25 cellular contexts compared by ENCODE assay signal in genomic region chrX:77731821-77732419, GRCh38. TPM values are rescaled to one million over a fixed set of nuclear protein-coding genes. Genes with fewer than 3 reads are reported as not detected.
DNase-seq lines count a peak whose midpoint lies in the region; ATAC-seq and TF ChIP-seq lines count a peak whose summit lies in the region.
"Had no signal": no experiment of that assay in that cellular context is flagged by ENCODE, and none has a peak within 500 bp of the region (broad histone marks: within the 10 kb centered on the region; RNA-seq: fewer than 3 reads in every experiment).

No MANE protein-coding gene starts in this region.

- intact Hi-C loops in activated naive CD4-positive, alpha-beta T cell treated with anti-CD3 and anti-CD28 coated beads for 36 hours (cut with micrococcal nuclease) = loop anchor here (5.0 kb wide), 1 partner anchor 165 kb away; the partner anchor contains the start of genes COX7B and MAGT1

- no peak overlapping the region for H3K27ac Mint-ChIP-seq in activated naive CD4-positive, alpha-beta T cell treated with anti-CD3 and anti-CD28 coated beads for 36 hours
- peak overlapping the region; percentile 70 to 82 for H3K27ac Mint-ChIP-seq in effector memory CD8-positive, alpha-beta T cell
- H3K27ac Mint-ChIP-seq in progenitor cell of endocrine pancreas = peak overlapping the region; percentile 24

- in situ Hi-C loops in SK-MEL-5 (cut with HindIII; ENCODE audit: low pct_unique_long_range_greater_than_20kb, low sequenced_read_pairs) = no loop called here

- CTCF ChIA-PET in activated naive CD4-positive, alpha-beta T cell treated with anti-CD3 and anti-CD28 coated beads for 36 hours (lab: Charles Lee) = no interaction called here

- no peak for TF ChIP-seq CTCF in progenitor cell of endocrine pancreas (IDR thresholded peaks at IDR 0.05; ENCODE audit: unreplicated experiment)

- peaks cover 3% of the 10 kb centered on the region for H3K9me3 Mint-ChIP-seq in activated naive CD4-positive, alpha-beta T cell treated with anti-CD3 and anti-CD28 coated beads for 36 hours
- peaks cover 0 to 2% of the 10 kb centered on the region in 2 donors for H3K9me3 Mint-ChIP-seq in effector memory CD8-positive, alpha-beta T cell
- peaks cover 41% of the 10 kb centered on the region for H3K9me3 Mint-ChIP-seq in progenitor cell of endocrine pancreas (ENCODE audit: low read depth)

- peaks cover 29% of the 10 kb centered on the region for H3K4me1 Mint-ChIP-seq in activated naive CD4-positive, alpha-beta T cell treated with anti-CD3 and anti-CD28 coated beads for 36 hours (ENCODE audit: low read depth)
- peaks cover 25 to 32% of the 10 kb centered on the region in 2 donors for H3K4me1 Mint-ChIP-seq in effector memory CD8-positive, alpha-beta T cell (ENCODE audit: low read depth in 2 of 2)
- peaks cover 4% of the 10 kb centered on the region for H3K4me1 Mint-ChIP-seq in progenitor cell of endocrine pancreas (ENCODE audit: low read depth)

- H3K36me3 Mint-ChIP-seq in activated naive CD4-positive, alpha-beta T cell treated with anti-CD3 and anti-CD28 coated beads for 36 hours (ENCODE audit: low read depth) = peaks cover under 1% of the 10 kb centered on the region
- H3K36me3 Mint-ChIP-seq in effector memory CD8-positive, alpha-beta T cell (ENCODE audit: insufficient read depth) = no peaks in the 10 kb centered on the region
- peaks cover 13% of the 10 kb centered on the region for H3K36me3 Mint-ChIP-seq in progenitor cell of endocrine pancreas (ENCODE audit: insufficient read depth)

- DNase-seq in activated naive CD4-positive, alpha-beta T cell treated with anti-CD3 and anti-CD28 coated beads for 36 hours = peak; percentile 12
- DNase-seq in activated naive CD4-positive, alpha-beta T cell (lab: John Stamatoyannopoulos, UW) = no peak
- DNase-seq in SK-MEL-5 (ENCODE audit: low read depth, low spot score) = peak; percentile 6
- no peak for DNase-seq in effector memory CD8-positive, alpha-beta T cell
- DNase-seq in progenitor cell of endocrine pancreas (ENCODE audit: low spot score, unreplicated experiment) = no peak
- DNase-seq in HK-2 (ENCODE audit: unreplicated experiment) = no peak
- no peak for DNase-seq in LoVo (ENCODE audit: low spot score)
- DNase-seq: activated CD4-positive, alpha-beta T cell treated with anti-CD3 and anti-CD28 coated beads, Interleukin-2, amount 50 U/mL, for 4 hours; activated CD4-positive, CD25-positive, alpha-beta regulatory T cell; activated CD8-positive, alpha-beta memory T cell treated with anti-CD3 and anti-CD28 coated beads, Interleukin-2, amount 50 U/mL, for 48 hours; AML-193; body of pancreas; DMS53; KBM-7; MG63; mucosa of descending colon; NCI-H1417; NCI-H2081; NCI-H226; NCI-H69; right cardiac atrium; SIG-M5; spleen; stimulated activated CD4-positive, alpha-beta T cell treated with anti-CD3 and anti-CD28 coated beads, Interleukin-2, amount 100 ng/mL, for 48 hours had no signal

- H3K27me3 Mint-ChIP-seq in activated naive CD4-positive, alpha-beta T cell treated with anti-CD3 and anti-CD28 coated beads for 36 hours (ENCODE audit: low read depth) = no peaks in the 10 kb centered on the region
- no peaks in the 10 kb centered on the region for H3K27me3 Mint-ChIP-seq in effector memory CD8-positive, alpha-beta T cell
- H3K27me3 Mint-ChIP-seq in progenitor cell of endocrine pancreas = no peaks in the 10 kb centered on the region

- no peak for ATAC-seq in effector memory CD8-positive, alpha-beta T cell (replicated peaks)
- ATAC-seq in HG03196 (IDR thresholded peaks at IDR 0.05; ENCODE audit: unreplicated experiment) = no peak
- ATAC-seq: body of pancreas, mucosa of descending colon had no signal

- no peak overlapping the region for H3K4me3 Mint-ChIP-seq in activated naive CD4-positive, alpha-beta T cell treated with anti-CD3 and anti-CD28 coated beads for 36 hours
- H3K4me3 Mint-ChIP-seq in effector memory CD8-positive, alpha-beta T cell = peak overlapping the region; percentile 24 to 55
- H3K4me3 Mint-ChIP-seq in progenitor cell of endocrine pancreas (ENCODE audit: low read depth) = no peak overlapping the region

RNA-seq across cellular contexts. Expression of gene ATRX, which starts 54.1 kb away (rescaled TPM):
- total RNA-seq in activated naive CD4-positive, alpha-beta T cell treated with anti-CD3 and anti-CD28 coated beads for 36 hours = 10 to 100 TPM; 49.2 to 49.9 TPM
- 33.3 and 33.8 TPM in 2 replicates for total RNA-seq in SK-MEL-5 (2014; rRNA removed; shearing (Covaris generic))
- polyA plus RNA-seq in SK-MEL-5 (2015; cell fraction: cytosol; rRNA removed) = 15.9 and 24.4 TPM in 2 replicates
- 33.3 and 43.7 TPM in 2 replicates for polyA plus RNA-seq in SK-MEL-5 (2015; cell fraction: nucleus; rRNA removed)
- 153 and 167 TPM in 2 replicates for total RNA-seq in progenitor cell of endocrine pancreas

Comparison
In these comparisons a context has a peak if more than half of its experiments do, and no peak if none do; other contexts are left out.
1. DNase-seq: peak in activated naive CD4-positive, alpha-beta T cell treated with anti-CD3 and anti-CD28 coated beads for 36 hours (single experiment) and SK-MEL-5 (single experiment); none in activated naive CD4-positive, alpha-beta T cell (0 of 4), effector memory CD8-positive, alpha-beta T cell (0 of 3), progenitor cell of endocrine pancreas (single experiment), HK-2 (single experiment) and LoVo (single experiment).
2. H3K4me3 Mint-ChIP-seq: peak in effector memory CD8-positive, alpha-beta T cell (2 of 2); none in activated naive CD4-positive, alpha-beta T cell treated with anti-CD3 and anti-CD28 coated beads for 36 hours (single experiment) and progenitor cell of endocrine pancreas (single experiment).